In genomic region chr9:89742660-89743059, GRCh38 we compare ENCODE assay signal across 17 cellular contexts.
DNase-seq lines count a peak whose midpoint lies in the region; ATAC-seq, FAIRE-seq and TF ChIP-seq lines count a peak whose summit lies in the region.
"Had no signal": no experiment of that assay in that cellular context is flagged by ENCODE, and none has a peak within 500 bp of the region (broad histone marks: within the 10 kb centered on the region; RNA-seq: fewer than 3 reads in every experiment).

No MANE protein-coding gene starts in this region.

- no peak overlapping the region for H2BK15ac ChIP-seq in mesendoderm (replicated peaks; ENCODE audit: low read depth)

- H3K36me3 ChIP-seq in mesendoderm (ENCODE audit: control insufficient read depth, insufficient read depth, low read length), result no peaks in the 10 kb centered on the region
- H3K36me3 ChIP-seq: BE2C, HAP-1 had no signal

- H3K79me1 ChIP-seq in mesendoderm (ENCODE audit: low read length), result no peaks in the 10 kb centered on the region

- peaks cover 69% of the 10 kb centered on the region for H3K4me1 Mint-ChIP-seq in T-helper 17 cell

- H2AK5ac ChIP-seq in mesendoderm (ENCODE audit: low read length), result no peak overlapping the region

- peak overlapping the region; percentile 62 for H3K56ac ChIP-seq in mesendoderm (ENCODE audit: low read length)

- H3K9me3 ChIP-seq in T-helper 17 cell (ENCODE audit: control insufficient read depth, low read length, poor library complexity, severe bottlenecking), result no peaks in the 10 kb centered on the region
- H3K9me3 ChIP-seq: BE2C, HAP-1 had no signal

- no peak for ATAC-seq in T-helper 17 cell
- ATAC-seq in GM21786 (IDR thresholded peaks at IDR 0.05; ENCODE audit: unreplicated experiment), result no peak

- no peak overlapping the region for H4K5ac ChIP-seq in mesendoderm (ENCODE audit: low read length)

- peak overlapping the region; percentile 96 for H3K27ac Mint-ChIP-seq in T-helper 17 cell
- H3K27ac Mint-ChIP-seq: type B pancreatic cell had no signal

- no peak for TF ChIP-seq POLR2A in GM12892 (IDR thresholded peaks at IDR 0.05; ENCODE audit: low read depth, low read length)

- H3K18ac ChIP-seq in mesendoderm (ENCODE audit: low read length), result no peak overlapping the region

- peak; percentile 47 for DNase-seq in NK-92 treated with Interleukin-12 subunit alpha and Interleukin-12 subunit beta, amount 100 ng/mL, for 24 hours (lab: John Stamatoyannopoulos, UW)
- DNase-seq in NK-92 (lab: John Stamatoyannopoulos, UW; ENCODE audit: unreplicated experiment), result no peak
- DNase-seq in GM12892 (ENCODE audit: insufficient read length), result no peak
- no peak for DNase-seq in T-helper 17 cell
- DNase-seq in mesendoderm, result no peak
- DNase-seq in DMS114 treated with DMSO at 0.1 percent for 48 hours (lab: John Stamatoyannopoulos, UW; ENCODE audit: unreplicated experiment), result no peak
- no peak for DNase-seq in retina
- DNase-seq: activated naive CD4-positive, alpha-beta T cell treated with anti-CD3 and anti-CD28 coated beads, Interleukin-2, amount 50 U/mL, for 16 hours; BE2C; cortex of kidney; KG1; NCI-H69 had no signal

- peak overlapping the region; percentile 51 for H3K27ac ChIP-seq in mesendoderm (ENCODE audit: low read depth, low read length)
- H3K27ac ChIP-seq: 22Rv1, parathyroid adenoma had no signal

- no peaks in the 10 kb centered on the region for H3K79me2 ChIP-seq in mesendoderm (ENCODE audit: control insufficient read depth, insufficient read depth, low read length)
- H3K79me2 ChIP-seq: parathyroid adenoma had no signal

- H3K23ac ChIP-seq in mesendoderm (ENCODE audit: low read length), result no peak overlapping the region

- no peak overlapping the region for H3K9ac ChIP-seq in mesendoderm (ENCODE audit: low read length)
- H3K9ac ChIP-seq: parathyroid adenoma had no signal

- no peaks in the 10 kb centered on the region for H3K36me3 Mint-ChIP-seq in T-helper 17 cell (ENCODE audit: low read depth)
- H3K36me3 Mint-ChIP-seq: type B pancreatic cell had no signal

- H4K8ac ChIP-seq in mesendoderm (ENCODE audit: low read depth, low read length), result no peak overlapping the region

- no peaks in the 10 kb centered on the region for H3K27me3 Mint-ChIP-seq in T-helper 17 cell

- no peak overlapping the region for H2BK120ac ChIP-seq in mesendoderm (ENCODE audit: low read depth, low read length)

- H3K4me1 ChIP-seq in mesendoderm (ENCODE audit: control insufficient read depth, low read depth, low read length), result peaks cover 4% of the 10 kb centered on the region

- no peak overlapping the region for H3K4me2 ChIP-seq in mesendoderm (ENCODE audit: low read length)

- peak overlapping the region; percentile 39 for H2BK5ac ChIP-seq in mesendoderm (ENCODE audit: low read length)

- H3K4me3 Mint-ChIP-seq in T-helper 17 cell, result peak overlapping the region; percentile 87
- H3K4me3 Mint-ChIP-seq: type B pancreatic cell had no signal

- no peak overlapping the region for H3K4me3 ChIP-seq in mesendoderm (ENCODE audit: low read length)
- H3K4me3 ChIP-seq: HAP-1 had no signal

- FAIRE-seq in GM12892 (lab: Jason Lieb, UNC), result peak; percentile 5

- no peaks in the 10 kb centered on the region for H3K27me3 ChIP-seq in mesendoderm (ENCODE audit: insufficient read depth, low read length, poor library complexity)
- H3K27me3 ChIP-seq: BE2C had no signal

- no CpG with 5 or more reads among the region's 6 CpGs for WGBS in mesendoderm (ENCODE audit: extremely low coverage, insufficient coverage, low lambda C conversion rate)

- H3K4ac ChIP-seq in mesendoderm (ENCODE audit: low read depth, low read length), result no peak overlapping the region
